In the genomic region with DNA sequence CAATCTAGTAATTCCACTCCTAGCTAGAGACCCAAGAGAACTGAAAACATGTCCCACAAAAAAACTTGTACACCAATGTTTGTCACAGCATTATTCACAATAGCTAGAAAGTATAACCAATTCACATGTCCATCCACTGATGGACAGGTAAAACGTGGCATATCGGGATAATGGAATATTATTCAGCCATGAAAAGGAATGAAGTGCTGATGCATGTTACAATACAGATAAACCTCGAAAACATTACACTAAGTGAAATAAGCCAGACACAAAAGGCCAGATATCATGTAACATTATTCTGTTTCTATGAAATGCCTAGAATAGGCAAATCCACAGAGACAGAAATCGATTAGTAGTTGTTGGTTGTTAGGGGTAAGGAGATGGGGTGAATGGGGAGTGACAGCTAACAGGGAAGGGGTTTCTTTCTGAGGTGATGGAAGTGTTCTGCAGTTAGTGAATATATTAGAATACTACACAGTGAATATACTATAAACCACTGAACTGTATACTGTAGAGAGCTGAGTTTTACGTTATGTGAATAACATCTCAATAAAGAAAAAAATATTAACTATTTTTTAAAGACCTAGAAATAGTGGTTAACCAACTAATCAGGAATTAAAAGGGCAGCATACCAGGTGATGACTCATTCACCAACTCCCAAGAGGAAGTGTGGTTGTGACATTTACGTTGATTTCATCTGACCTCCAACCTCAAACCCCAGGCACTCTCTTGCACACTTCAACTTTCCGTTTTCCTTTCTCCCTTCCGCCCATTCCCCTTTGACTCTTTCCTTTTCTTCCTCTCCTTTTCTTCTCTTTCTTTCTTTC, we compare ENCODE assay signal across 9 cellular contexts. TPM values are rescaled to one million over a fixed set of nuclear protein-coding genes. Genes with fewer than 3 reads are reported as not detected.
DNase-seq lines count a peak whose midpoint lies in the region; ATAC-seq and TF ChIP-seq lines count a peak whose summit lies in the region.
"Had no signal": no experiment of that assay in that cellular context is flagged by ENCODE, and none has a peak within 500 bp of the region (broad histone marks: within the 10 kb centered on the region; RNA-seq: fewer than 3 reads in every experiment).

No MANE protein-coding gene starts in this region.

- no peaks in the 10 kb centered on the region for H3K36me3 ChIP-seq in RWPE2 (ENCODE audit: low read depth)
- H3K36me3 ChIP-seq: tibial nerve had no signal

- H3K27me3 Mint-ChIP-seq in HFFc6 (ENCODE audit: insufficient read depth) (no peaks in the 10 kb centered on the region), immature natural killer cell (ENCODE audit: low read depth in 3 of 3) (peaks cover 0 to 5% (median 1%) of the 10 kb centered on the region in 3 donors)

- peaks cover 27% of the 10 kb centered on the region for H3K4me1 Mint-ChIP-seq in HFFc6 (ENCODE audit: low read depth)
- H3K4me1 Mint-ChIP-seq in immature natural killer cell = peaks cover 52 to 76% of the 10 kb centered on the region in 2 donors

- peaks cover 7% of the 10 kb centered on the region for H3K4me1 ChIP-seq in RWPE2 (ENCODE audit: insufficient read depth, poor library complexity, severe bottlenecking)

- H3K9me3 Mint-ChIP-seq in HFFc6 (no peaks in the 10 kb centered on the region), immature natural killer cell (no peaks in the 10 kb centered on the region)

- peak overlapping the region; percentile 58 for H3K27ac Mint-ChIP-seq in HFFc6
- peak overlapping the region; percentile 85 to 97 (median 94) for H3K27ac Mint-ChIP-seq in immature natural killer cell

- no peaks in the 10 kb centered on the region for H3K27me3 ChIP-seq in RWPE2 (ENCODE audit: insufficient read depth, poor library complexity, severe bottlenecking)
- H3K27me3 ChIP-seq: tibial nerve had no signal

- H3K4me3 Mint-ChIP-seq in HFFc6 (peak overlapping the region; percentile 40), immature natural killer cell (peak overlapping the region; percentile 73 to 87 (median 79))

- H3K36me3 Mint-ChIP-seq in HFFc6 (ENCODE audit: low read depth) (no peaks in the 10 kb centered on the region), immature natural killer cell (no peaks in the 10 kb centered on the region)

- H3K27ac ChIP-seq in RWPE2 (ENCODE audit: poor library complexity, severe bottlenecking) = peak overlapping the region; percentile 3

- no peaks in the 10 kb centered on the region for H3K9me3 ChIP-seq in RWPE2 (ENCODE audit: severe bottlenecking)
- H3K9me3 ChIP-seq: tibial nerve had no signal

- ATAC-seq in RWPE2 (ENCODE audit: low read depth) (peak; percentile 67), HG03039 (IDR thresholded peaks at IDR 0.05; ENCODE audit: unreplicated experiment) (no peak)

- TF ChIP-seq CTCF in GM12864 (IDR thresholded peaks at IDR 0.05; ENCODE audit: low read depth, low read length, missing control alignments) = no peak
- no peak for TF ChIP-seq CTCF in HFFc6 (IDR thresholded peaks at IDR 0.05)
- no peak for TF ChIP-seq CTCF in RWPE2 (IDR thresholded peaks at IDR 0.05; ENCODE audit: poor library complexity, severe bottlenecking)

- no peak overlapping the region for H3K4me3 ChIP-seq in GM12864 (ENCODE audit: low read depth, low read length)
- no peak overlapping the region for H3K4me3 ChIP-seq in RWPE2 (ENCODE audit: severe bottlenecking)
- H3K4me3 ChIP-seq: tibial nerve had no signal

- peak; percentile 55 for DNase-seq in GM12864 (ENCODE audit: low read depth)
- DNase-seq in HFFc6 = peak; percentile 86
- DNase-seq in RWPE2 (ENCODE audit: low spot score) = no peak
- peak; percentile 66 to 75 (median 74) for DNase-seq in immature natural killer cell
- DNase-seq in NCI-H2227 treated with DMSO at 0.1 percent for 48 hours (lab: John Stamatoyannopoulos, UW) = no peak
- DNase-seq in OCI-M2 (lab: John Stamatoyannopoulos, UW; ENCODE audit: unreplicated experiment) = no peak
- no peak for DNase-seq in UCSD-AML1 (lab: John Stamatoyannopoulos, UW; ENCODE audit: unreplicated experiment)

RNA-seq across cellular contexts. Expression of a gene that starts 48.6 kb away (rescaled TPM):
- 1 to 10 TPM; 1.4 to 7.4 (median 3.1) TPM for total RNA-seq in HFFc6 (2021; fragmentation: NEBNext Ultra II Directional; extraction: Animal tissue kit (Norgen Biotek cat#: 25700))
- polyA plus RNA-seq in immature natural killer cell = 10 to 100 TPM in 2 of 3 donors, 1 to 10 TPM in 1; 8.1 to 31.2 (median 13.7) TPM

Comparison
In these comparisons a context has a peak if more than half of its experiments do, and no peak if none do; other contexts are left out.
1. DNase-seq: peak in GM12864 (single experiment), HFFc6 (single experiment) and immature natural killer cell (3 of 3); none in RWPE2 (single experiment), NCI-H2227 treated with DMSO at 0.1 percent for 48 hours (single experiment), OCI-M2 (single experiment) and UCSD-AML1 (single experiment).